36 cellular contexts compared by ENCODE assay signal in genomic region chr6:55089325-55089724, GRCh38.
"Had no signal": no experiment of that assay in that cellular context is flagged by ENCODE, and none has a peak within 500 bp of the region (broad histone marks: within the 10 kb centered on the region; RNA-seq: fewer than 3 reads in every experiment).

No MANE protein-coding gene starts in this region.

- DNase-seq: Karpas-422, Kasumi-1, MG63, MM.1S, MV-4-11, NCI-H1048, NCI-H1092, NCI-H1092 treated with DMSO at 0.1 percent for 48 hours, NCI-H1105, NCI-H1105 treated with DMSO at 0.1 percent for 48 hours, NCI-H1417, NCI-H1417 treated with DMSO at 0.1 percent for 48 hours, NCI-H1436, NCI-H1436 treated with DMSO at 0.1 percent for 48 hours, NCI-H146, NCI-H1694, NCI-H1694 treated with DMSO at 0.1 percent for 48 hours, NCI-H187, NCI-H187 treated with DMSO at 0.1 percent for 48 hours, NCI-H1930, NCI-H2029, NCI-H2029 treated with DMSO at 0.1 percent for 48 hours, NCI-H2081, NCI-H2081 treated with DMSO at 0.1 percent for 48 hours, NCI-H2107, NCI-H2171, NCI-H2171 treated with DMSO at 0.1 percent for 48 hours, NCI-H2227 treated with DMSO at 0.1 percent for 48 hours, NCI-H226, NCI-H345, NCI-H446, NCI-H446 treated with DMSO at 0.1 percent for 48 hours, NCI-H510A, NCI-H510A treated with DMSO at 0.1 percent for 48 hours, NCI-H524, NCI-H524 treated with DMSO at 0.1 percent for 48 hours had no signal

- H3K36me3 ChIP-seq: MG63 had no signal

- H3K9me3 ChIP-seq: MG63 had no signal

- H3K4me3 ChIP-seq: MG63 had no signal

- H3K27me3 ChIP-seq: MG63 had no signal
